ENCODE assay signal across 12 cellular contexts in the genomic region with DNA sequence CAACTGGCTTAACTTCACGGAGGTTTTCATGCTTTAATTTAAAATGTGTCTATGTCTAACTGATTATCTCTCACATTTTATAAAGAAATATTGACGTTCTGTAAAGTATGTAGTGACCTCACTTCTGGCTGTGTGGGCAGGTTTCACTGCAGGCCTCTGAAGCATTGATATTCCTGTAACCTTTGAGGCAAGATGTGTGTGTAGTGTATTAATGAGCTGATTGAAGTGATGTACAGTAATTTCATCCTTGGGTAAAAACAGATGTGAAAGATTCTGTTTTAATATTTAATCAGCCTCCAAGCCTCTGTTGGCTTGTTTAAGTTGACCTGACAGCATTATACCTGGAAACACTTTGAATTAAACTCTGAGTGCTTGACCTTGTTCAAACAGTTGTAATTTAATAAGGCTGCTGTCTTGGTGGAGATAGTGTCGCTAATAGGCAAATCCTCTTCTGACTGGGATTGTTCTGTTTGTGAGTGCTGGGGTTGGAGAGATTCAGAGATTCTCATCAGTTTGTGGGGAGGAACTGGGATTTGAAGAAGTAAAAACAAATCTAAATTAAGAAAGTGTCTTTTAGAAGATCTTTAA.
A peak's percentile ranks its signal among the peaks of the same experiment; 100 is the strongest.
DNase-seq lines count a peak whose midpoint lies in the region; ATAC-seq and TF ChIP-seq lines count a peak whose summit lies in the region.
"Had no signal": no experiment of that assay in that cellular context is flagged by ENCODE, and none has a peak within 500 bp of the region (broad histone marks: within the 10 kb centered on the region; RNA-seq: fewer than 3 reads in every experiment).

No MANE protein-coding gene starts in this region.

- H3K36me3 ChIP-seq in thyroid gland = no peaks in the 10 kb centered on the region
- H3K36me3 ChIP-seq in osteoblast (ENCODE audit: insufficient read depth, low read length) = no peaks in the 10 kb centered on the region
- H3K36me3 ChIP-seq: SJSA1 had no signal

- H3K4me1 ChIP-seq in thyroid gland (peaks cover 43 to 69% of the 10 kb centered on the region in 2 donors), osteoblast (ENCODE audit: insufficient read depth, low read length) (peaks cover 8% of the 10 kb centered on the region)

- no peaks in the 10 kb centered on the region for H3K27me3 Mint-ChIP-seq in activated T-cell treated with anti-CD3 and anti-CD28 coated beads, Interleukin-2, amount 50 U/mL, for 24 hours
- H3K27me3 Mint-ChIP-seq in central memory CD8-positive, alpha-beta T cell = no peaks in the 10 kb centered on the region

- peaks cover 64% of the 10 kb centered on the region for H3K79me2 ChIP-seq in osteoblast (ENCODE audit: insufficient read depth, low read length)

- peaks cover 2% of the 10 kb centered on the region for H3K36me3 Mint-ChIP-seq in activated T-cell treated with anti-CD3 and anti-CD28 coated beads, Interleukin-2, amount 50 U/mL, for 24 hours (ENCODE audit: low read depth)
- peaks cover 9% of the 10 kb centered on the region for H3K36me3 Mint-ChIP-seq in central memory CD8-positive, alpha-beta T cell (ENCODE audit: insufficient read depth)

- H3K4me1 Mint-ChIP-seq in activated T-cell treated with anti-CD3 and anti-CD28 coated beads, Interleukin-2, amount 50 U/mL, for 24 hours (ENCODE audit: low read depth) = peaks cover 77% of the 10 kb centered on the region
- peaks cover 75% of the 10 kb centered on the region for H3K4me1 Mint-ChIP-seq in central memory CD8-positive, alpha-beta T cell

- TF ChIP-seq POLR2A in thyroid gland (IDR thresholded peaks at IDR 0.05) = no peak

- H3K27ac Mint-ChIP-seq in activated T-cell treated with anti-CD3 and anti-CD28 coated beads, Interleukin-2, amount 50 U/mL, for 24 hours = peak overlapping the region; percentile 2
- peak overlapping the region; percentile 45 for H3K27ac Mint-ChIP-seq in central memory CD8-positive, alpha-beta T cell (ENCODE audit: low read depth)

- H3K27me3 ChIP-seq in thyroid gland (no peaks in the 10 kb centered on the region), osteoblast (ENCODE audit: insufficient read depth, low read length) (no peaks in the 10 kb centered on the region)
- H3K27me3 ChIP-seq: SJSA1 had no signal

- peaks cover 2% of the 10 kb centered on the region for H3K9me3 Mint-ChIP-seq in activated T-cell treated with anti-CD3 and anti-CD28 coated beads, Interleukin-2, amount 50 U/mL, for 24 hours
- H3K9me3 Mint-ChIP-seq in central memory CD8-positive, alpha-beta T cell = no peaks in the 10 kb centered on the region

- H3K4me3 ChIP-seq in thyroid gland (replicated peaks in 1 of 3) (no peak overlapping the region), osteoblast (ENCODE audit: insufficient read depth, low read length) (no peak overlapping the region)
- H3K4me3 ChIP-seq: SJSA1, skin epidermis had no signal

- intact Hi-C loops in thyroid gland (cut with DNase I) = no loop called here

- WGBS in thyroid gland, 2 donors = 62 to 71% methylated on average over 3 of the region's 3 CpGs

- no peak overlapping the region for H3K4me2 ChIP-seq in osteoblast (ENCODE audit: insufficient read depth, low read length)

- no peak overlapping the region for H2AFZ ChIP-seq in osteoblast (ENCODE audit: low read length)

- no peak for DNase-seq in activated T-cell treated with anti-CD3 and anti-CD28 coated beads, Interleukin-2, amount 50 U/mL, for 24 hours
- DNase-seq in activated T-cell treated with anti-CD3 and anti-CD28 coated beads for 4 hours = no peak
- peak; percentile 18 for DNase-seq in NCI-H82 (lab: John Stamatoyannopoulos, UW)
- no peak for DNase-seq in central memory CD8-positive, alpha-beta T cell (ENCODE audit: low spot score in 2 of 2)
- no peak for DNase-seq in thyroid gland
- no peak for DNase-seq in hippocampal formation (lab: John Stamatoyannopoulos, UW)
- no peak for DNase-seq in osteoblast (ENCODE audit: insufficient read length, low spot score, missing footprints)
- DNase-seq: H7, NCI-H187 had no signal

- H3K9me3 ChIP-seq in thyroid gland = no peaks in the 10 kb centered on the region
- no peaks in the 10 kb centered on the region for H3K9me3 ChIP-seq in osteoblast (ENCODE audit: low read depth, low read length)
- H3K9me3 ChIP-seq: SJSA1 had no signal

- H3K4me3 Mint-ChIP-seq in activated T-cell treated with anti-CD3 and anti-CD28 coated beads, Interleukin-2, amount 50 U/mL, for 24 hours = peak overlapping the region; percentile 5
- H3K4me3 Mint-ChIP-seq in central memory CD8-positive, alpha-beta T cell = no peak overlapping the region

- peak overlapping the region; percentile 53 to 77 (median 61) for H3K27ac ChIP-seq in thyroid gland
- no peak overlapping the region for H3K27ac ChIP-seq in osteoblast (ENCODE audit: low read depth, low read length)
- H3K27ac ChIP-seq: SJSA1 had no signal

- TF ChIP-seq CTCF in thyroid gland (IDR thresholded peaks at IDR 0.05) (no peak), osteoblast (IDR thresholded peaks at IDR 0.05; ENCODE audit: extremely low read depth, low read depth, low read length) (no peak)

- peaks cover 36% of the 10 kb centered on the region for H4K20me1 ChIP-seq in osteoblast (ENCODE audit: insufficient read depth, low read length)

- no peak for ATAC-seq in central memory CD8-positive, alpha-beta T cell (replicated peaks; ENCODE audit: extremely low read depth, poor library complexity, severe bottlenecking)
- ATAC-seq in HG03460 (IDR thresholded peaks at IDR 0.05; ENCODE audit: unreplicated experiment) = no peak
